25 cellular contexts compared by ENCODE assay signal in genomic region chr18:78562446-78563020, GRCh38.
"Had no signal": no experiment of that assay in that cellular context is flagged by ENCODE, and none has a peak within 500 bp of the region (broad histone marks: within the 10 kb centered on the region; RNA-seq: fewer than 3 reads in every experiment).

No MANE protein-coding gene starts in this region.

- ATAC-seq: effector memory CD8-positive, alpha-beta T cell; gastroesophageal sphincter; left cardiac atrium; left ventricle myocardium superior; right lobe of liver had no signal

- H3K27ac Mint-ChIP-seq: activated naive CD4-positive, alpha-beta T cell treated with anti-CD3 and anti-CD28 coated beads, Interleukin-2, amount 10 ng/mL, durations not matched to agents 7 days and 5 days; dendritic cell treated with granulocyte-macrophage colony-stimulating factor and Interleukin-4, amounts not matched to agents 40 ng/mL and 50 ng/mL, for 4 days; effector memory CD8-positive, alpha-beta T cell; nephron progenitor cell; T-helper 1 cell treated with Interleukin-12 subunit alpha and Interleukin-12 subunit beta and Interleukin-4 antibody, amounts not matched to agents 30 μg/mL and 1 μg/mL, for 36 hours had no signal

- H3K4me3 Mint-ChIP-seq: activated naive CD4-positive, alpha-beta T cell treated with anti-CD3 and anti-CD28 coated beads, Interleukin-2, amount 10 ng/mL, durations not matched to agents 7 days and 5 days; dendritic cell treated with granulocyte-macrophage colony-stimulating factor and Interleukin-4, amounts not matched to agents 40 ng/mL and 50 ng/mL, for 4 days; effector memory CD8-positive, alpha-beta T cell; nephron progenitor cell; T-helper 1 cell treated with Interleukin-12 subunit alpha and Interleukin-12 subunit beta and Interleukin-4 antibody, amounts not matched to agents 30 μg/mL and 1 μg/mL, for 36 hours had no signal

- H3K36me3 Mint-ChIP-seq: activated naive CD4-positive, alpha-beta T cell treated with anti-CD3 and anti-CD28 coated beads, Interleukin-2, amount 10 ng/mL, durations not matched to agents 7 days and 5 days had no signal

- DNase-seq: activated CD4-positive, alpha-beta T cell treated with anti-CD3 and anti-CD28 coated beads for 4 hours; activated CD4-positive, alpha-beta T cell treated with anti-CD3 and anti-CD28 coated beads, Interleukin-2, amount 50 U/mL, for 4 hours; activated gamma-delta T cell; activated naive CD4-positive, alpha-beta T cell treated with anti-CD3 and anti-CD28 coated beads, Interleukin-2, amount 10 ng/mL, durations not matched to agents 7 days and 5 days; activated T-cell treated with anti-CD3 and anti-CD28 coated beads, Interleukin-2, amount 50 U/mL, for 1 hour; amniotic stem cell; central memory CD4-positive, alpha-beta T cell; effector memory CD8-positive, alpha-beta T cell; islet precursor cell; left cardiac atrium; left ventricle myocardium superior; nephron progenitor cell; stimulated activated CD4-positive, alpha-beta T cell treated with anti-CD3 and anti-CD28 coated beads, Interleukin-2, amount 100 ng/mL, for 48 hours; stimulated activated naive CD4-positive, alpha-beta T cell treated with Interleukin-2 at 50 U/mL for 16 hours; T-helper 9 cell; testis; trophoblast cell; uterus had no signal

- H3K4me1 ChIP-seq: breast epithelium, gastroesophageal sphincter, right lobe of liver, testis, uterus had no signal

- H3K27ac ChIP-seq: breast epithelium, gastroesophageal sphincter, hepatocyte, right lobe of liver, testis, uterus, VCaP had no signal

- H3K4me1 Mint-ChIP-seq: activated naive CD4-positive, alpha-beta T cell treated with anti-CD3 and anti-CD28 coated beads, Interleukin-2, amount 10 ng/mL, durations not matched to agents 7 days and 5 days had no signal

- H3K27me3 ChIP-seq: hepatocyte, right lobe of liver, testis, uterus had no signal

- H3K36me3 ChIP-seq: breast epithelium, gastroesophageal sphincter, right lobe of liver, uterus had no signal

- H3K9me3 ChIP-seq: right lobe of liver, testis, uterus had no signal

- H3K27me3 Mint-ChIP-seq: activated naive CD4-positive, alpha-beta T cell treated with anti-CD3 and anti-CD28 coated beads, Interleukin-2, amount 10 ng/mL, durations not matched to agents 7 days and 5 days had no signal

- H3K4me3 ChIP-seq: breast epithelium, gastroesophageal sphincter, hepatocyte, right lobe of liver, uterus had no signal
